In the genomic region with DNA sequence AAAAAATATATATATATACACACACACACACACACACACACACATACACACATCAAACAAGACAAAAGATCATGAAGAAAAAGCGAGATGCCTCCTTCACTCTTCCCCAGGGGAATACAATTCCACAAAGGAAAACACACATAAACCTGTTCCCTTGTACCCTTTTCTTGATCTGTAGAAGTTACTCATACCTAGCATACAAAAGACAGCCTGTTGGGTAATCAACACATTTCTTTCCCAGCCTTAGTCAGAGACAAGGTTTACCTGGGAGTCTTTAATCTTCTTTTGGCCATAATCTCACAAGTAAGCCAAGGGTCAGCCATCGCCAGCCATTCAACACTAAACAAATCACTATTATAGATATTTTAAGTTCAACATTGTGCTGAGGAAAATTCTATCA, we compare ENCODE assay signal across 26 cellular contexts.
"Had no signal": no experiment of that assay in that cellular context is flagged by ENCODE, and none has a peak within 500 bp of the region (broad histone marks: within the 10 kb centered on the region; RNA-seq: fewer than 3 reads in every experiment).

No MANE protein-coding gene starts in this region.

- H3K4me1 Mint-ChIP-seq: memory B cell; naive B cell; nephron; stimulated activated effector memory CD8-positive, alpha-beta T cell treated with anti-CD3 and anti-CD28 coated beads, Interleukin-12 subunit alpha, Interleukin-12 subunit beta, amount 100 ng/mL, for 72 hours had no signal

- H3K36me3 Mint-ChIP-seq: memory B cell; mesothelial cell of epicardium; naive B cell; stimulated activated effector memory CD8-positive, alpha-beta T cell treated with anti-CD3 and anti-CD28 coated beads, Interleukin-12 subunit alpha, Interleukin-12 subunit beta, amount 100 ng/mL, for 72 hours had no signal

- H3K27ac Mint-ChIP-seq: dendritic cell treated with granulocyte-macrophage colony-stimulating factor and Interleukin-4, amounts not matched to agents 40 ng/mL and 50 ng/mL, for 4 days; endodermal cell; memory B cell; mesothelial cell of epicardium; naive B cell; nephron; stimulated activated effector memory CD8-positive, alpha-beta T cell treated with anti-CD3 and anti-CD28 coated beads, Interleukin-12 subunit alpha, Interleukin-12 subunit beta, amount 100 ng/mL, for 72 hours had no signal

- H3K27me3 ChIP-seq: colonic mucosa, gastrocnemius medialis, sigmoid colon, stomach, thyroid gland, vagina had no signal

- H3K4me3 Mint-ChIP-seq: dendritic cell treated with granulocyte-macrophage colony-stimulating factor and Interleukin-4, amounts not matched to agents 40 ng/mL and 50 ng/mL, for 4 days; endodermal cell; memory B cell; mesothelial cell of epicardium; naive B cell; nephron; stimulated activated effector memory CD8-positive, alpha-beta T cell treated with anti-CD3 and anti-CD28 coated beads, Interleukin-12 subunit alpha, Interleukin-12 subunit beta, amount 100 ng/mL, for 72 hours had no signal

- ATAC-seq: gastrocnemius medialis; left ventricle myocardium superior; lower lobe of right lung; mucosa of descending colon; psoas muscle; right cardiac atrium; stimulated activated effector memory CD8-positive, alpha-beta T cell treated with anti-CD3 and anti-CD28 coated beads, Interleukin-12 subunit alpha, Interleukin-12 subunit beta, amount 100 ng/mL, for 72 hours had no signal

- H3K9me3 ChIP-seq: colonic mucosa, gastrocnemius medialis, lower lobe of right lung, mucosa of descending colon, psoas muscle, sigmoid colon, stomach, thyroid gland, vagina had no signal

- H3K27me3 Mint-ChIP-seq: dendritic cell treated with granulocyte-macrophage colony-stimulating factor and Interleukin-4, amounts not matched to agents 40 ng/mL and 50 ng/mL, for 4 days; memory B cell; naive B cell had no signal

- H3K27ac ChIP-seq: colonic mucosa, gastrocnemius medialis, lower lobe of right lung, psoas muscle, sigmoid colon, stomach, thyroid gland, vagina had no signal

- DNase-seq: colonic mucosa; effector CD8-positive, alpha-beta T cell; endodermal cell; erythroblast; gastrocnemius medialis; head of caudate nucleus; left ventricle myocardium superior; lower lobe of right lung; mucosa of descending colon; naive B cell; nucleus accumbens; posterior cingulate gyrus; psoas muscle; right cardiac atrium; sigmoid colon; stimulated activated CD4-positive, alpha-beta T cell treated with anti-CD3 and anti-CD28 coated beads, Interleukin-2, amount 100 ng/mL, for 24 hours; stimulated activated CD4-positive, alpha-beta T cell treated with anti-CD3 and anti-CD28 coated beads, Interleukin-4, amount 100 ng/mL, for 24 hours; stimulated activated naive CD4-positive, alpha-beta T cell treated with Interleukin-2 at 50 U/mL for 16 hours; stomach; thyroid gland had no signal

- H3K4me3 ChIP-seq: colonic mucosa, gastrocnemius medialis, lower lobe of right lung, mucosa of descending colon, psoas muscle, sigmoid colon, stomach, thyroid gland, vagina had no signal

- H3K36me3 ChIP-seq: colonic mucosa, gastrocnemius medialis, lower lobe of right lung, sigmoid colon, stomach, thyroid gland, vagina had no signal

- H3K9me3 Mint-ChIP-seq: dendritic cell treated with granulocyte-macrophage colony-stimulating factor and Interleukin-4, amounts not matched to agents 40 ng/mL and 50 ng/mL, for 4 days; endodermal cell; memory B cell; naive B cell; nephron; stimulated activated effector memory CD8-positive, alpha-beta T cell treated with anti-CD3 and anti-CD28 coated beads, Interleukin-12 subunit alpha, Interleukin-12 subunit beta, amount 100 ng/mL, for 72 hours had no signal

- H3K4me1 ChIP-seq: colonic mucosa, gastrocnemius medialis, lower lobe of right lung, psoas muscle, sigmoid colon, stomach, thyroid gland, vagina had no signal
